Comparison of ENCODE assay signal across 13 cellular contexts in the genomic region with DNA sequence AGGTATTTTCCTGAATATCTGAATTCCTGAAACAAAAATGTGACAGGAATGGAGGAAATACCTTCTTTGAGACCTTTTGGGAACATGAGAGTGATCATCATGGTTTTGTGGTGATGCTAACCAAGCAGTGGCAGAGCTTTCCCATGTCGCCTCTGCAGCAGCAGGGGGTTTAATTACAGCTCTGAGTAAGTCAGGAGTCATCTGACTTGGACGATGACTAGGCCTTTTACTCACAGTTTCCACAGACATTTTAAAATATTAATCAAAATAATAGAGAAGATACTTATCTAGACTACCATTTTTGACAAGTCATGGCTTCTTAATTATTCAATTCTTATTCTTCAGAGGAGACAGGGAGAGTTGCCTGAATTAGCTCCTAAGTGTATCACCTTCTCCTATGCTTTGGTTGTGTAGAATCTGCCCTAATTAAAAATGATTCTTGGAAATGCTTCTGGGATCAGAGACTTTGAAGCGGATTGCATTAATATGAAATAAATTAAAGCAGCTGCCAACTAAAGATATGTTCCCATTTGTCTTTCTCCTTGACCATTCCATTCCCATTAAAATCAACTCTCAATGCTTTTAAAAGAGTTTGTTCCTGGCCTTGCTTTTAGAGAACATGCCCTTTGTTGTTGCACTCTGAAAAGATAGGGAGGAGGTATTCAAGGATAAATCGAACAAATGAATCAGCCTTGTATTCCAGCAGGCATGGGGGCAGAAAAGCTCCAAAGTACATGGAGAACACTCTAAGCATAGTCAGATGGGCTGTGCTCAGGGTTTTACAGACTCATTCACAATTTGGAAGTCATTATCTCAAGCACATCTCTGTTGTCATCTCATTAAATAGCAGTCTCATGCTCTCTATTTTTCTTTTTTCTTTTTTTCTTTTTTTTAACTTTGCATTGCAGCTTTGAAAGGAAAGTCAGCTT. TPM values are rescaled to one million over a fixed set of nuclear protein-coding genes. Genes with fewer than 3 reads are reported as not detected.
DNase-seq lines count a peak whose midpoint lies in the region; ATAC-seq, FAIRE-seq and TF ChIP-seq lines count a peak whose summit lies in the region.
"Had no signal": no experiment of that assay in that cellular context is flagged by ENCODE, and none has a peak within 500 bp of the region (broad histone marks: within the 10 kb centered on the region; RNA-seq: fewer than 3 reads in every experiment).

No MANE protein-coding gene starts in this region.

- H3K4me2 ChIP-seq in PC-9: peak overlapping the region; percentile 8; the same call in 1 of the 2 replicates

- peaks cover 13% of the 10 kb centered on the region for H3K4me1 ChIP-seq in PC-9 (replicated peaks; ENCODE audit: insufficient read depth)
- no peaks in the 10 kb centered on the region for H3K4me1 ChIP-seq in left lung

- H3K4me3 ChIP-seq in PC-9 (no peak overlapping the region), fibroblast of the aortic adventitia (ENCODE audit: low read depth, low read length) (no peak overlapping the region), left lung (no peak overlapping the region)

- no peaks in the 10 kb centered on the region; the same call in 1 of the 2 replicates for H3K9me3 ChIP-seq in PC-9 (ENCODE audit: insufficient read depth, low read depth)
- H3K9me3 ChIP-seq in left lung: no peaks in the 10 kb centered on the region

- peak overlapping the region; percentile 25; the same call in 1 of the 2 replicates for H2AFZ ChIP-seq in PC-9

- H3K79me2 ChIP-seq in PC-9 (ENCODE audit: low read depth): no peaks in the 10 kb centered on the region

- POLR2A ChIA-PET in PC-9 (lab: Charles Lee; ENCODE audit: unreplicated experiment): interaction anchor here (0.6 kb wide), 1 partner anchor 462 kb away, joined by 4 read pairs; no protein-coding TSS in a partner anchor

- no TSS peak for BruUV-seq in PC-9 (replicated peaks; lab: Mats Ljungman, UMichigan)

- DNase-seq in stimulated activated CD4-positive, alpha-beta T cell treated with anti-CD3 and anti-CD28 coated beads, Interleukin-15, amount 100 ng/mL, for 24 hours: peak; percentile 9
- DNase-seq in stimulated activated CD4-positive, alpha-beta T cell treated with anti-CD3 and anti-CD28 coated beads, Interleukin-2, amount 100 ng/mL, for 48 hours: no peak
- DNase-seq in PC-9 (peak; percentile 35 to 72), fibroblast of the aortic adventitia (ENCODE audit: low read depth) (peak; percentile 71), urothelium cell line (ENCODE audit: low spot score) (peak; percentile 40), DMS79 treated with DMSO at 0.1 percent for 48 hours (lab: John Stamatoyannopoulos, UW) (no peak), left lung (no peak)
- DNase-seq: activated CD8-positive, alpha-beta memory T cell treated with anti-CD3 and anti-CD28 coated beads, Interleukin-2, amount 10 ng/mL, durations not matched to agents 7 days and 5 days; CD4-positive, alpha-beta T cell; RPMI8226 had no signal

- TF ChIP-seq CTCF in PC-9 (conservative IDR thresholded peaks at IDR 0.05) (no peak), fibroblast of the aortic adventitia (IDR thresholded peaks at IDR 0.05; ENCODE audit: insufficient read depth, low read length) (no peak), left lung (IDR thresholded peaks at IDR 0.05) (no peak)

- CTCF ChIA-PET in PC-9 (lab: Charles Lee): no interaction called here

- peak overlapping the region; percentile 73 for H3K27ac ChIP-seq in PC-9
- no peak overlapping the region for H3K27ac ChIP-seq in left lung

- intact Hi-C loops in PC-9 (cut with micrococcal nuclease; ENCODE audit: unreplicated experiment): no loop called here
- intact Hi-C loops in left lung (cut with DNase I): no loop called here

- ATAC-seq in HG03135 (IDR thresholded peaks at IDR 0.05; ENCODE audit: unreplicated experiment) (no peak), left lung (no peak)
- ATAC-seq: activated CD8-positive, alpha-beta memory T cell treated with anti-CD3 and anti-CD28 coated beads, Interleukin-2, amount 10 ng/mL, durations not matched to agents 7 days and 5 days; HepG2 had no signal

- no peaks in the 10 kb centered on the region for H3K36me3 ChIP-seq in PC-9 (ENCODE audit: low read depth)
- H3K36me3 ChIP-seq in left lung: no peaks in the 10 kb centered on the region

- no peaks in the 10 kb centered on the region for H3K9me2 ChIP-seq in PC-9 (ENCODE audit: insufficient read depth)

- no peaks in the 10 kb centered on the region for H3F3A ChIP-seq in PC-9 (ENCODE audit: insufficient read depth, low read depth)

- H3K27me3 ChIP-seq in PC-9 (ENCODE audit: insufficient read depth, low read depth) (no peaks in the 10 kb centered on the region), left lung (no peaks in the 10 kb centered on the region)

- no peaks in the 10 kb centered on the region for H4K20me1 ChIP-seq in PC-9 (ENCODE audit: insufficient read depth)

- FAIRE-seq in urothelium cell line (lab: Jason Lieb, UNC): no peak
- FAIRE-seq: HepG2 had no signal

RNA-seq across cellular contexts. Expression of gene IFNG-AS1, which starts 7.7 kb away (rescaled TPM):
- total RNA-seq in PC-9 (2021) (not detected in 2 replicates), fibroblast of the aortic adventitia (ENCODE audit: low replicate concordance) (0.09 TPM in 1 of 2 replicates, not detected in the other), left lung (under 1 TPM; 0.23 to 0.71 TPM)
- total RNA-seq: cerebellum, HepG2 had no signal

Comparison
In these comparisons a context has a peak if more than half of its experiments do, and no peak if none do; other contexts are left out.
1. DNase-seq: peak in stimulated activated CD4-positive, alpha-beta T cell treated with anti-CD3 and anti-CD28 coated beads, Interleukin-15, amount 100 ng/mL, for 24 hours (single experiment), PC-9 (2 of 2), fibroblast of the aortic adventitia (single experiment) and urothelium cell line (single experiment); none in stimulated activated CD4-positive, alpha-beta T cell treated with anti-CD3 and anti-CD28 coated beads, Interleukin-2, amount 100 ng/mL, for 48 hours (0 of 2), DMS79 treated with DMSO at 0.1 percent for 48 hours (single experiment) and left lung (0 of 2).